1 cellular context compared by ENCODE assay signal in genomic region chr6:113352029-113352801, GRCh38.
TF ChIP-seq lines count a peak whose summit lies in the region.

No MANE protein-coding gene starts in this region.

TF ChIP-seq in HepG2, 621 proteins besides CTCF, POLR2A, EP300 and RAD21 (continued from another document and continues in another):
- TF ChIP-seq ZNF616 (CRISPR knock-in tag; IDR thresholded peaks at IDR 0.05; ENCODE audit: low read depth) (no peak), ZNF674 (CRISPR knock-in tag; IDR thresholded peaks at IDR 0.05; ENCODE audit: low read depth) (no peak), ZNF510 (CRISPR knock-in tag; IDR thresholded peaks at IDR 0.05; ENCODE audit: low read depth) (no peak), JUNB (CRISPR knock-in tag; IDR thresholded peaks at IDR 0.05; ENCODE audit: borderline replicate concordance) (peak; percentile 93; the same call in 1 of the 2 replicates), ARHGAP35 (CRISPR knock-in tag; IDR thresholded peaks at IDR 0.05; ENCODE audit: borderline replicate concordance) (no peak), ZNF180 (CRISPR knock-in tag; IDR thresholded peaks at IDR 0.05; ENCODE audit: borderline replicate concordance, low read depth) (no peak), ZNF547 (CRISPR knock-in tag; IDR thresholded peaks at IDR 0.05) (0 out of 2 replicates have a peak, but pooled peaks have one; percentile 61), KDM3A (CRISPR knock-in tag; IDR thresholded peaks at IDR 0.05; ENCODE audit: low read depth) (peak; percentile 52; the same call in 1 of the 2 replicates), ZNF597 (CRISPR knock-in tag; IDR thresholded peaks at IDR 0.05) (no peak), HMGA1 (CRISPR knock-in tag; conservative IDR thresholded peaks at IDR 0.05) (no peak), ZFX (CRISPR knock-in tag; IDR thresholded peaks at IDR 0.05; ENCODE audit: low read depth) (no peak), PRPF4 (IDR thresholded peaks at IDR 0.05; ENCODE audit: low read depth, low read length, poor library complexity, severe bottlenecking) (no peak), SIN3B (IDR thresholded peaks at IDR 0.05; ENCODE audit: low read length) (no peak), HCFC1 (IDR thresholded peaks at IDR 0.05; ENCODE audit: low read depth, low read length) (no peak), ZNF326 (CRISPR knock-in tag; IDR thresholded peaks at IDR 0.05; ENCODE audit: borderline replicate concordance) (no peak), DNMT3B (CRISPR knock-in tag; conservative IDR thresholded peaks at IDR 0.05) (peak; percentile 30), CREBL2 (CRISPR knock-in tag; IDR thresholded peaks at IDR 0.05; ENCODE audit: borderline replicate concordance) (no peak), ADNP (CRISPR knock-in tag; IDR thresholded peaks at IDR 0.05) (no peak), MTERF4 (CRISPR knock-in tag; IDR thresholded peaks at IDR 0.05) (no peak), STAT5B (CRISPR knock-in tag; IDR thresholded peaks at IDR 0.05) (peak; percentile 80; the same call in 1 of the 2 replicates), ZNF816 (CRISPR knock-in tag; IDR thresholded peaks at IDR 0.05; ENCODE audit: borderline replicate concordance) (peak; percentile 41; the same call in 1 of the 2 replicates), ETV5 (CRISPR knock-in tag; IDR thresholded peaks at IDR 0.05; ENCODE audit: borderline replicate concordance) (peak; percentile 97), SYNCRIP (IDR thresholded peaks at IDR 0.05; ENCODE audit: insufficient read depth, low read depth, low read length) (no peak), POLR2G (IDR thresholded peaks at IDR 0.05; ENCODE audit: low read depth, low read length) (no peak), ZSCAN21 (CRISPR knock-in tag; IDR thresholded peaks at IDR 0.05; ENCODE audit: borderline replicate concordance) (no peak), TBX3 (IDR thresholded peaks at IDR 0.05; ENCODE audit: borderline replicate concordance) (peak; percentile 89), ZNF142 (CRISPR knock-in tag; IDR thresholded peaks at IDR 0.05) (no peak), ZNF777 (CRISPR knock-in tag; IDR thresholded peaks at IDR 0.05) (no peak), ZNF546 (CRISPR knock-in tag; conservative IDR thresholded peaks at IDR 0.05) (no peak)
- TF ChIP-seq, protein P1, sequence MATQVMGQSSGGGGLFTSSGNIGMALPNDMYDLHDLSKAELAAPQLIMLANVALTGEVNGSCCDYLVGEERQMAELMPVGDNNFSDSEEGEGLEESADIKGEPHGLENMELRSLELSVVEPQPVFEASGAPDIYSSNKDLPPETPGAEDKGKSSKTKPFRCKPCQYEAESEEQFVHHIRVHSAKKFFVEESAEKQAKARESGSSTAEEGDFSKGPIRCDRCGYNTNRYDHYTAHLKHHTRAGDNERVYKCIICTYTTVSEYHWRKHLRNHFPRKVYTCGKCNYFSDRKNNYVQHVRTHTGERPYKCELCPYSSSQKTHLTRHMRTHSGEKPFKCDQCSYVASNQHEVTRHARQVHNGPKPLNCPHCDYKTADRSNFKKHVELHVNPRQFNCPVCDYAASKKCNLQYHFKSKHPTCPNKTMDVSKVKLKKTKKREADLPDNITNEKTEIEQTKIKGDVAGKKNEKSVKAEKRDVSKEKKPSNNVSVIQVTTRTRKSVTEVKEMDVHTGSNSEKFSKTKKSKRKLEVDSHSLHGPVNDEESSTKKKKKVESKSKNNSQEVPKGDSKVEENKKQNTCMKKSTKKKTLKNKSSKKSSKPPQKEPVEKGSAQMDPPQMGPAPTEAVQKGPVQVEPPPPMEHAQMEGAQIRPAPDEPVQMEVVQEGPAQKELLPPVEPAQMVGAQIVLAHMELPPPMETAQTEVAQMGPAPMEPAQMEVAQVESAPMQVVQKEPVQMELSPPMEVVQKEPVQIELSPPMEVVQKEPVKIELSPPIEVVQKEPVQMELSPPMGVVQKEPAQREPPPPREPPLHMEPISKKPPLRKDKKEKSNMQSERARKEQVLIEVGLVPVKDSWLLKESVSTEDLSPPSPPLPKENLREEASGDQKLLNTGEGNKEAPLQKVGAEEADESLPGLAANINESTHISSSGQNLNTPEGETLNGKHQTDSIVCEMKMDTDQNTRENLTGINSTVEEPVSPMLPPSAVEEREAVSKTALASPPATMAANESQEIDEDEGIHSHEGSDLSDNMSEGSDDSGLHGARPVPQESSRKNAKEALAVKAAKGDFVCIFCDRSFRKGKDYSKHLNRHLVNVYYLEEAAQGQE (IDR thresholded peaks at IDR 0.05; ENCODE audit: borderline replicate concordance in 1 of 2, low read depth in 1 of 2, low read length in 2 of 2), result peak in 1 of 2 experiments; percentile 61; a peak in 2 of 4 replicates
- TF ChIP-seq, protein P2, sequence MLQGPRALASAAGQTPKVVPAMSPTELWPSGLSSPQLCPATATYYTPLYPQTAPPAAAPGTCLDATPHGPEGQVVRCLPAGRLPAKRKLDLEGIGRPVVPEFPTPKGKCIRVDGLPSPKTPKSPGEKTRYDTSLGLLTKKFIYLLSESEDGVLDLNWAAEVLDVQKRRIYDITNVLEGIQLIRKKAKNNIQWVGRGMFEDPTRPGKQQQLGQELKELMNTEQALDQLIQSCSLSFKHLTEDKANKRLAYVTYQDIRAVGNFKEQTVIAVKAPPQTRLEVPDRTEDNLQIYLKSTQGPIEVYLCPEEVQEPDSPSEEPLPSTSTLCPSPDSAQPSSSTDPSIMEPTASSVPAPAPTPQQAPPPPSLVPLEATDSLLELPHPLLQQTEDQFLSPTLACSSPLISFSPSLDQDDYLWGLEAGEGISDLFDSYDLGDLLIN (CRISPR knock-in tag; IDR thresholded peaks at IDR 0.05; ENCODE audit: borderline replicate concordance), result no peak
- TF ChIP-seq, protein P3, sequence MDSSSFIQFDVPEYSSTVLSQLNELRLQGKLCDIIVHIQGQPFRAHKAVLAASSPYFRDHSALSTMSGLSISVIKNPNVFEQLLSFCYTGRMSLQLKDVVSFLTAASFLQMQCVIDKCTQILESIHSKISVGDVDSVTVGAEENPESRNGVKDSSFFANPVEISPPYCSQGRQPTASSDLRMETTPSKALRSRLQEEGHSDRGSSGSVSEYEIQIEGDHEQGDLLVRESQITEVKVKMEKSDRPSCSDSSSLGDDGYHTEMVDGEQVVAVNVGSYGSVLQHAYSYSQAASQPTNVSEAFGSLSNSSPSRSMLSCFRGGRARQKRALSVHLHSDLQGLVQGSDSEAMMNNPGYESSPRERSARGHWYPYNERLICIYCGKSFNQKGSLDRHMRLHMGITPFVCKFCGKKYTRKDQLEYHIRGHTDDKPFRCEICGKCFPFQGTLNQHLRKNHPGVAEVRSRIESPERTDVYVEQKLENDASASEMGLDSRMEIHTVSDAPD (CRISPR knock-in tag; IDR thresholded peaks at IDR 0.05), result peak; percentile 100
- TF ChIP-seq, protein P4, sequence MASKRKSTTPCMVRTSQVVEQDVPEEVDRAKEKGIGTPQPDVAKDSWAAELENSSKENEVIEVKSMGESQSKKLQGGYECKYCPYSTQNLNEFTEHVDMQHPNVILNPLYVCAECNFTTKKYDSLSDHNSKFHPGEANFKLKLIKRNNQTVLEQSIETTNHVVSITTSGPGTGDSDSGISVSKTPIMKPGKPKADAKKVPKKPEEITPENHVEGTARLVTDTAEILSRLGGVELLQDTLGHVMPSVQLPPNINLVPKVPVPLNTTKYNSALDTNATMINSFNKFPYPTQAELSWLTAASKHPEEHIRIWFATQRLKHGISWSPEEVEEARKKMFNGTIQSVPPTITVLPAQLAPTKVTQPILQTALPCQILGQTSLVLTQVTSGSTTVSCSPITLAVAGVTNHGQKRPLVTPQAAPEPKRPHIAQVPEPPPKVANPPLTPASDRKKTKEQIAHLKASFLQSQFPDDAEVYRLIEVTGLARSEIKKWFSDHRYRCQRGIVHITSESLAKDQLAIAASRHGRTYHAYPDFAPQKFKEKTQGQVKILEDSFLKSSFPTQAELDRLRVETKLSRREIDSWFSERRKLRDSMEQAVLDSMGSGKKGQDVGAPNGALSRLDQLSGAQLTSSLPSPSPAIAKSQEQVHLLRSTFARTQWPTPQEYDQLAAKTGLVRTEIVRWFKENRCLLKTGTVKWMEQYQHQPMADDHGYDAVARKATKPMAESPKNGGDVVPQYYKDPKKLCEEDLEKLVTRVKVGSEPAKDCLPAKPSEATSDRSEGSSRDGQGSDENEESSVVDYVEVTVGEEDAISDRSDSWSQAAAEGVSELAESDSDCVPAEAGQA (IDR thresholded peaks at IDR 0.05; ENCODE audit: low read depth), result 0 out of 2 replicates have a peak, but pooled peaks have one; percentile 30
- TF ChIP-seq, protein P4 (CRISPR knock-in tag; IDR thresholded peaks at IDR 0.05; ENCODE audit: borderline replicate concordance), result no peak
- TF ChIP-seq, protein P5, sequence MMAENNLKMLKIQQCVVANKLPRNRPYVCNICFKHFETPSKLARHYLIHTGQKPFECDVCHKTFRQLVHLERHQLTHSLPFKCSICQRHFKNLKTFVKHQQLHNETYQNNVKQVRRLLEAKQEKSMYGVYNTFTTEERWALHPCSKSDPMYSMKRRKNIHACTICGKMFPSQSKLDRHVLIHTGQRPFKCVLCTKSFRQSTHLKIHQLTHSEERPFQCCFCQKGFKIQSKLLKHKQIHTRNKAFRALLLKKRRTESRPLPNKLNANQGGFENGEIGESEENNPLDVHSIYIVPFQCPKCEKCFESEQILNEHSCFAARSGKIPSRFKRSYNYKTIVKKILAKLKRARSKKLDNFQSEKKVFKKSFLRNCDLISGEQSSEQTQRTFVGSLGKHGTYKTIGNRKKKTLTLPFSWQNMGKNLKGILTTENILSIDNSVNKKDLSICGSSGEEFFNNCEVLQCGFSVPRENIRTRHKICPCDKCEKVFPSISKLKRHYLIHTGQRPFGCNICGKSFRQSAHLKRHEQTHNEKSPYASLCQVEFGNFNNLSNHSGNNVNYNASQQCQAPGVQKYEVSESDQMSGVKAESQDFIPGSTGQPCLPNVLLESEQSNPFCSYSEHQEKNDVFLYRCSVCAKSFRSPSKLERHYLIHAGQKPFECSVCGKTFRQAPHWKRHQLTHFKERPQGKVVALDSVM (CRISPR knock-in tag; IDR thresholded peaks at IDR 0.05), result peak; percentile 37; the same call in 1 of the 2 replicates
